ENCODE assay signal across 8 cellular contexts in the genomic region with DNA sequence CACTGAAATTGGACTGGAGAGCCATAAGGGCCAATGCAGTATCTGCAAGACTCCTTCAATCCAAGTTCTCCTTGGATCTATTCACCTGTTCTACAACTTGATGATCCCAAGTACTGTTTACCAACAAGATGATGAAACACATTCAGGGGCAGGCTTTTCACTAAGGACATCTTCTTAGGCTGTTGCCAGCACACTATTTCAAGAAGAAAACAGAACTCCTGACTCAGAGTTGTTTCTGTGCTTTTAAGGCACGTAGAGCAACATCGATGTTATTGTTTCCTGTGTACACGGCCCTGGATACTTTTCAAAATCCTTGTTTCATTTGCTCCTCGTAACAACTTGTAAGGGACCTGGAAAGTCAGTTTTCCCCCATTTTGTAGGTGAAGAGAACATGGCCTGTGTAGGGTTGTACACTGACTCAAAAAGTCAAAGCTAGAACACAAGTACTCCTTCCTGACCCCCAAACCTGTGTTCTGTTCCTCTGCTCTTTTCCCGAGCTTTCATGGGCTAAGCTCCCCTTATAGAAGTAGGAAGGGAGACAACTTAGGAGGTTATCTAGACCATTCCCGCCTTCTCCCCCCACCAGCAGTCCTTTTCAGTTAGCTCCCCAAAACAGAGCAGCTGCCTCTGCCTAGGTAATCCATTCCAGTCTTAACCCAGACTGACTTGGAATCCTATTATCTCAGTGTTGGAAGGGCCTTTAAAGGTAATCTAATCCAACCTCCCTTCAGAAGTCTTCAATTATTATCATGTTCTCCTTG. TPM values are rescaled to one million over a fixed set of nuclear protein-coding genes. Genes with fewer than 3 reads are reported as not detected.
DNase-seq lines count a peak whose midpoint lies in the region; ATAC-seq, FAIRE-seq and TF ChIP-seq lines count a peak whose summit lies in the region.

No MANE protein-coding gene starts in this region.

- H3K4me3 ChIP-seq in HUES64 (ENCODE audit: low read length), result peak overlapping the region; percentile 75
- H3K4me3 ChIP-seq in bronchial epithelial cell (ENCODE audit: low read depth, low read length), result no peak overlapping the region
- H3K4me3 ChIP-seq in muscle layer of duodenum (ENCODE audit: low read depth in 1 of 2, low read length in 2 of 2), result peak overlapping the region; percentile 77 to 86

- H3K36me3 ChIP-seq in HUES64 (ENCODE audit: insufficient read depth, low read length), result peaks cover 6% of the 10 kb centered on the region; the same call in 1 of the 2 replicates
- peaks cover 2% of the 10 kb centered on the region for H3K36me3 ChIP-seq in bronchial epithelial cell (ENCODE audit: control insufficient read depth, insufficient read depth, low read length)
- peaks cover 0 to 6% of the 10 kb centered on the region in 2 donors for H3K36me3 ChIP-seq in muscle layer of duodenum (ENCODE audit: control insufficient read depth in 1 of 2, insufficient read depth in 2 of 2, low read length in 2 of 2)

- H3K27me3 ChIP-seq in HUES64 (ENCODE audit: insufficient read depth, low read length) (no peaks in the 10 kb centered on the region), bronchial epithelial cell (ENCODE audit: control insufficient read depth, insufficient read depth, low read length) (no peaks in the 10 kb centered on the region), muscle layer of duodenum (ENCODE audit: low read depth, low read length) (no peaks in the 10 kb centered on the region)

- H3K4me1 ChIP-seq in HUES64 (ENCODE audit: insufficient read depth, low read length), result peaks cover 29% of the 10 kb centered on the region
- peaks cover 45 to 52% of the 10 kb centered on the region in 2 donors for H3K4me1 ChIP-seq in muscle layer of duodenum (ENCODE audit: control insufficient read depth in 1 of 2, insufficient read depth in 2 of 2, low read length in 2 of 2)

- no peak for TF ChIP-seq CTCF in 22Rv1 (IDR thresholded peaks at IDR 0.05)
- TF ChIP-seq CTCF in bronchial epithelial cell (IDR thresholded peaks at IDR 0.05; ENCODE audit: insufficient read depth, low read length, severe bottlenecking), result no peak
- TF ChIP-seq CTCF in GM10248 (IDR thresholded peaks at IDR 0.05; ENCODE audit: control extremely low read depth, extremely low read depth, low read depth, missing control alignments), result no peak

- H3K9me3 ChIP-seq in HUES64 (ENCODE audit: insufficient read depth, low read depth, low read length) (no peaks in the 10 kb centered on the region), muscle layer of duodenum (ENCODE audit: control insufficient read depth in 1 of 2, low read length in 2 of 2) (no peaks in the 10 kb centered on the region)

- DNase-seq in bronchial epithelial cell (ENCODE audit: low read depth) (peak; percentile 50), GM10248 (ENCODE audit: extremely low spot score) (no peak), COR-L47 (lab: John Stamatoyannopoulos, UW) (no peak)

- CTCF ChIA-PET in GM10248 (lab: Yijun Ruan, JAX), result interaction anchor here (0.9 to 3.1 kb wide), 10 partner anchors 9 to 61 kb away, joined by 3 to 9 read pairs (median 6); no protein-coding TSS in a partner anchor

- FAIRE-seq in bronchial epithelial cell (lab: Jason Lieb, UNC), result no peak

- peak overlapping the region; percentile 99 for H3K27ac ChIP-seq in 22Rv1
- H3K27ac ChIP-seq in HUES64 (ENCODE audit: low read depth, low read length), result no peak overlapping the region
- H3K27ac ChIP-seq in muscle layer of duodenum (ENCODE audit: low read length), result peak overlapping the region; percentile 98

- POLR2A ChIA-PET in GM10248 (lab: Yijun Ruan, JAX), result interaction anchor here (0.6 kb wide), 1 partner anchor 247 kb away, joined by 4 read pairs; no protein-coding TSS in a partner anchor

- no peak for ATAC-seq in GM21529 (IDR thresholded peaks at IDR 0.05; ENCODE audit: unreplicated experiment)
- no peak for ATAC-seq in GM21526 (IDR thresholded peaks at IDR 0.05; ENCODE audit: low FRiP score, unreplicated experiment)

- no peak overlapping the region for H3K9ac ChIP-seq in HUES64 (ENCODE audit: low read depth, low read length)

- WGBS in HUES64, result 89% methylated on average over 6 of the region's 6 CpGs

RNA-seq across cellular contexts. Expression of gene MGAT1, which starts 5.2 kb away (rescaled TPM):
- polyA plus RNA-seq in HUES64 (2013, experiment 1 of 2), result 45.9 TPM
- 49.1 TPM for polyA plus RNA-seq in HUES64 (2013, experiment 2 of 2)
- total RNA-seq in bronchial epithelial cell, result 62.1 and 78.2 TPM in 2 replicates

RNA-seq across cellular contexts. Expression of gene ZFP62, which starts 53.2 kb away (rescaled TPM):
- polyA plus RNA-seq in HUES64 (2013, experiment 1 of 2), result 16.7 TPM
- 25.7 TPM for polyA plus RNA-seq in HUES64 (2013, experiment 2 of 2)
- total RNA-seq in bronchial epithelial cell, result 21.3 and 21.4 TPM in 2 replicates
